Comparison of ENCODE assay signal across 16 cellular contexts in the genomic region with DNA sequence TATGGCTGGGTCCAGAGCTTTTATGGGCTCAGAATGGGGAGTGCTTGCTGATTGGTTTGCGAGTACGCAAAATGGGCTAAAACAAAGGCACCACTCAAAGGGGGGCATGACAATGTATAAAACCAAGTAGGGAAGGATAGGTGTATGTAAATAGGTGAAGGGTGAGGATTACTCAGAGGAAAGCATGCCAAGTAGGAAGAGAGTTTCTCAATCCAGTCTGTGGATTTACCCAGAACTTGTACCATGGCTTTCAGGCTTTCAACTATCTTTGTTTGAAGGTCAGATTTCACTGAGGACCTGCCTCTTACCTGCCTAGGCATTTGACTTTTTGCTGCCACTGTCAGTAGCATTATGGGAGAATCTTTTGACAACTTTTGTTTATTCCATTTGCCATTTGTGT.
"Had no signal": no experiment of that assay in that cellular context is flagged by ENCODE, and none has a peak within 500 bp of the region (broad histone marks: within the 10 kb centered on the region; RNA-seq: fewer than 3 reads in every experiment).

No MANE protein-coding gene starts in this region.

- H3K4me1 Mint-ChIP-seq: activated CD8-positive, alpha-beta memory T cell treated with anti-CD3 and anti-CD28 coated beads, Interleukin-2, amount 10 ng/mL, durations not matched to agents 7 days and 5 days; activated naive CD4-positive, alpha-beta T cell treated with anti-CD3 and anti-CD28 coated beads, Interleukin-2, amount 10 ng/mL, durations not matched to agents 7 days and 5 days had no signal

- H3K9me3 ChIP-seq: colonic mucosa had no signal

- DNase-seq: activated CD4-positive, alpha-beta T cell treated with anti-CD3 and anti-CD28 coated beads, Interleukin-2, amount 50 U/mL, for 48 hours; activated CD8-positive, alpha-beta memory T cell treated with anti-CD3 and anti-CD28 coated beads, Interleukin-2, amount 10 ng/mL, durations not matched to agents 7 days and 5 days; activated naive CD4-positive, alpha-beta T cell treated with anti-CD3 and anti-CD28 coated beads, Interleukin-2, amount 10 ng/mL, durations not matched to agents 7 days and 5 days; activated T-cell treated with anti-CD3 and anti-CD28 coated beads, Interleukin-2, amount 50 U/mL, for 1 hour; caudate nucleus; colonic mucosa; heart left ventricle; naive B cell; stimulated activated CD4-positive, alpha-beta T cell treated with anti-CD3 and anti-CD28 coated beads, Interleukin-4, amount 100 ng/mL, for 24 hours; stimulated activated naive CD4-positive, alpha-beta T cell; T-cell; WERI-Rb-1 had no signal

- H3K27me3 ChIP-seq: colonic mucosa, heart left ventricle, right atrium auricular region had no signal

- H3K4me3 ChIP-seq: colonic mucosa, heart left ventricle, right atrium auricular region, skin epidermis had no signal

- H3K27ac ChIP-seq: colonic mucosa, heart left ventricle, right atrium auricular region, skin epidermis, WERI-Rb-1 had no signal

- H3K27me3 Mint-ChIP-seq: activated CD8-positive, alpha-beta memory T cell treated with anti-CD3 and anti-CD28 coated beads, Interleukin-2, amount 10 ng/mL, durations not matched to agents 7 days and 5 days; activated naive CD4-positive, alpha-beta T cell treated with anti-CD3 and anti-CD28 coated beads, Interleukin-2, amount 10 ng/mL, durations not matched to agents 7 days and 5 days; naive B cell; T-cell had no signal

- ATAC-seq: activated CD8-positive, alpha-beta memory T cell treated with anti-CD3 and anti-CD28 coated beads, Interleukin-2, amount 10 ng/mL, durations not matched to agents 7 days and 5 days; heart left ventricle; T-cell had no signal

- FAIRE-seq: endometrium, frontal cortex had no signal

- H3K4me3 Mint-ChIP-seq: activated CD8-positive, alpha-beta memory T cell treated with anti-CD3 and anti-CD28 coated beads, Interleukin-2, amount 10 ng/mL, durations not matched to agents 7 days and 5 days; activated naive CD4-positive, alpha-beta T cell treated with anti-CD3 and anti-CD28 coated beads, Interleukin-2, amount 10 ng/mL, durations not matched to agents 7 days and 5 days; naive B cell; T-cell had no signal

- H3K4me1 ChIP-seq: colonic mucosa, right atrium auricular region had no signal

- H3K36me3 ChIP-seq: colonic mucosa had no signal

- H3K27ac Mint-ChIP-seq: activated CD8-positive, alpha-beta memory T cell treated with anti-CD3 and anti-CD28 coated beads, Interleukin-2, amount 10 ng/mL, durations not matched to agents 7 days and 5 days; activated naive CD4-positive, alpha-beta T cell treated with anti-CD3 and anti-CD28 coated beads, Interleukin-2, amount 10 ng/mL, durations not matched to agents 7 days and 5 days had no signal
